In the genomic region with DNA sequence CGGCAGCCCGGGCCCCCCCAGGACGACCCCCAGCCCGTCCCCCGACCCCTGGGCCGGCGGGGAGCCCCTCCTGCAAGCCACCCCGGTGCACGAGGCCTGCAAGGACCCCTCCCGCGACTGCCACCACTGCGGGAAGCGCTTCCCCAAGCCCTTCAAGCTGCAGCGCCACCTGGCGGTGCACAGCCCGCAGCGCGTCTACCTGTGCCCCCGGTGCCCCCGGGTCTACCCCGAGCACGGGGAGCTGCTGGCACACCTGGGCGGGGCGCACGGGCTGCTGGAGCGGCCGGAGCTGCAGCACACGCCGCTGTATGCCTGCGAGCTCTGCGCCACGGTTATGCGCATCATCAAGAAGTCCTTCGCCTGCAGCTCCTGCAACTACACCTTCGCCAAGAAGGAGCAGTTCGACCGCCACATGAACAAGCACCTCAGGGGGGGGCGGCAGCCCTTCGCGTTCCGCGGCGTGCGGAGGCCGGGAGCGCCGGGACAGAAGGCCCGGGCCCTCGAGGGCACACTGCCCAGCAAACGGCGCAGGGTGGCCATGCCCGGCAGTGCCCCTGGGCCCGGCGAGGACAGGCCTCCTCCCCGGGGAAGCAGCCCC, we compare ENCODE assay signal across 8 cellular contexts. TPM values are rescaled to one million over a fixed set of nuclear protein-coding genes. Genes with fewer than 3 reads are reported as not detected.
A peak's percentile ranks its signal among the peaks of the same experiment; 100 is the strongest.
DNase-seq lines count a peak whose midpoint lies in the region; TF ChIP-seq lines count a peak whose summit lies in the region.

No MANE protein-coding gene starts in this region.

- DNase-seq in A673 (ENCODE audit: low spot score) (peak; percentile 58), GM20000 (ENCODE audit: low spot score) (peak; percentile 91), SK-N-DZ (ENCODE audit: low spot score) (peak; percentile 73), right atrium auricular region (ENCODE audit: low spot score) (no peak), ureter (ENCODE audit: low spot score) (no peak), NCI-H2029 (lab: John Stamatoyannopoulos, UW) (no peak)
- DNase-seq in activated naive CD4-positive, alpha-beta T cell treated with anti-CD3 and anti-CD28 coated beads, Interleukin-2, amount 10 ng/mL, durations not matched to agents 7 days and 5 days = peak; percentile 76
- DNase-seq in stimulated activated CD4-positive, alpha-beta T cell treated with anti-CD3 and anti-CD28 coated beads, Interleukin-1b, Interleukin-23, amount 100 ng/mL, for 4 hours (ENCODE audit: low read depth in 2 of 2) = peak; percentile 65 to 68

- no TSS peak for BruUV-seq in A673 (replicated peaks; lab: Mats Ljungman, UMichigan)

- H3K27me3 Mint-ChIP-seq in activated naive CD4-positive, alpha-beta T cell treated with anti-CD3 and anti-CD28 coated beads, Interleukin-2, amount 10 ng/mL, durations not matched to agents 7 days and 5 days = peaks cover 4% of the 10 kb centered on the region

- no peaks in the 10 kb centered on the region for H3K9me3 ChIP-seq in A673 (ENCODE audit: low read depth, low read length, poor library complexity, severe bottlenecking)
- H3K9me3 ChIP-seq in right atrium auricular region = no peaks in the 10 kb centered on the region

- H3K4me3 Mint-ChIP-seq in activated naive CD4-positive, alpha-beta T cell treated with anti-CD3 and anti-CD28 coated beads, Interleukin-2, amount 10 ng/mL, durations not matched to agents 7 days and 5 days = no peak overlapping the region

- no peaks in the 10 kb centered on the region for H3K36me3 Mint-ChIP-seq in activated naive CD4-positive, alpha-beta T cell treated with anti-CD3 and anti-CD28 coated beads, Interleukin-2, amount 10 ng/mL, durations not matched to agents 7 days and 5 days

- H3K4me1 ChIP-seq in A673 (ENCODE audit: insufficient read depth, low read length, poor library complexity, severe bottlenecking) (no peaks in the 10 kb centered on the region), right atrium auricular region (peaks cover 0 to under 1% of the 10 kb centered on the region in 2 donors)

- intact Hi-C loops in A673 (cut with micrococcal nuclease; ENCODE audit: unreplicated experiment) = loop anchor here (5.0 to 10.0 kb wide), 3 partner anchors 245 to 660 kb away; partner anchors contain the start of gene BANP

- TF ChIP-seq CTCF in A673 (conservative IDR thresholded peaks at IDR 0.05; ENCODE audit: low read depth, low read length) = peak; percentile 94
- TF ChIP-seq CTCF in GM20000 (IDR thresholded peaks at IDR 0.05; ENCODE audit: extremely low read depth, missing control alignments) = peak; percentile 99
- TF ChIP-seq CTCF in right atrium auricular region (IDR thresholded peaks at IDR 0.05) = peak; percentile 88 to 97

- CTCF ChIA-PET in A673 (lab: Charles Lee) = no interaction called here
- CTCF ChIA-PET in activated naive CD4-positive, alpha-beta T cell treated with anti-CD3 and anti-CD28 coated beads, Interleukin-2, amount 10 ng/mL, durations not matched to agents 7 days and 5 days (lab: Charles Lee) = interaction anchor here (1.0 to 4.5 kb wide), 8 partner anchors 10 to 658 kb away, joined by 3 to 33 read pairs (median 6); no protein-coding TSS in a partner anchor

- no peaks in the 10 kb centered on the region for H3K36me3 ChIP-seq in A673 (ENCODE audit: insufficient read depth, low read length, poor library complexity, severe bottlenecking)
- H3K36me3 ChIP-seq in right atrium auricular region = no peaks in the 10 kb centered on the region

- H3K27me3 ChIP-seq in A673 (replicated peaks; ENCODE audit: insufficient read depth, low read depth, low read length, poor library complexity) = peaks cover 5% of the 10 kb centered on the region
- H3K27me3 ChIP-seq in right atrium auricular region = no peaks in the 10 kb centered on the region

- H3K4me1 Mint-ChIP-seq in activated naive CD4-positive, alpha-beta T cell treated with anti-CD3 and anti-CD28 coated beads, Interleukin-2, amount 10 ng/mL, durations not matched to agents 7 days and 5 days = no peaks in the 10 kb centered on the region

- no peak overlapping the region for H3K27ac ChIP-seq in A673 (ENCODE audit: low read depth, low read length, poor library complexity, severe bottlenecking)
- no peak overlapping the region for H3K27ac ChIP-seq in right atrium auricular region

- POLR2A ChIA-PET in A673 (lab: Charles Lee; ENCODE audit: low non-redundant PET) = no interaction called here

- no peaks in the 10 kb centered on the region for H3K9me3 Mint-ChIP-seq in activated naive CD4-positive, alpha-beta T cell treated with anti-CD3 and anti-CD28 coated beads, Interleukin-2, amount 10 ng/mL, durations not matched to agents 7 days and 5 days

- H3K4me3 ChIP-seq in A673 (ENCODE audit: low read depth, low read length, poor library complexity, severe bottlenecking) = no peak overlapping the region
- H3K4me3 ChIP-seq in right atrium auricular region = no peak overlapping the region

- no peak overlapping the region for H3K27ac Mint-ChIP-seq in activated naive CD4-positive, alpha-beta T cell treated with anti-CD3 and anti-CD28 coated beads, Interleukin-2, amount 10 ng/mL, durations not matched to agents 7 days and 5 days

RNA-seq across cellular contexts. Expression of gene ZFPM1, which starts 15.6 kb away (rescaled TPM):
- total RNA-seq in A673 (2021) = 5.6 and 6.7 TPM in 2 replicates
- 2.1 and 2.4 TPM in 2 replicates for polyA plus RNA-seq in SK-N-DZ (2014; cell fraction: cytosol; rRNA removed)
- polyA plus RNA-seq in SK-N-DZ (2014; cell fraction: nucleus; rRNA removed) = 1.6 and 3.0 TPM in 2 replicates
- total RNA-seq in right atrium auricular region = 1 to 10 TPM; 1.7 to 2.4 TPM
- total RNA-seq in ureter = 13.7 TPM

RNA-seq across cellular contexts. Expression of gene ZNF469, which starts 54.7 kb away (rescaled TPM):
- total RNA-seq in A673 (2021) (0.09 and 0.11 TPM in 2 replicates), right atrium auricular region (under 1 TPM; 0.56 to 0.83 TPM), ureter (3.6 TPM)
- polyA plus RNA-seq in SK-N-DZ (2014; cell fraction: cytosol; rRNA removed) = 0.01 and 0.07 TPM in 2 replicates
- 0.14 and 0.53 TPM in 2 replicates for polyA plus RNA-seq in SK-N-DZ (2014; cell fraction: nucleus; rRNA removed)

Comparison
In these comparisons a context has a peak if more than half of its experiments do, and no peak if none do; other contexts are left out.
1. DNase-seq: peak in A673 (single experiment), GM20000 (single experiment), SK-N-DZ (single experiment), activated naive CD4-positive, alpha-beta T cell treated with anti-CD3 and anti-CD28 coated beads, Interleukin-2, amount 10 ng/mL, durations not matched to agents 7 days and 5 days (single experiment) and stimulated activated CD4-positive, alpha-beta T cell treated with anti-CD3 and anti-CD28 coated beads, Interleukin-1b, Interleukin-23, amount 100 ng/mL, for 4 hours (2 of 2); none in right atrium auricular region (single experiment), ureter (single experiment) and NCI-H2029 (single experiment).
2. Peak in every context shown above with its lines, with median percentiles within 50 percentile points of each other: CTCF ChIP-seq.